In the genomic region with DNA sequence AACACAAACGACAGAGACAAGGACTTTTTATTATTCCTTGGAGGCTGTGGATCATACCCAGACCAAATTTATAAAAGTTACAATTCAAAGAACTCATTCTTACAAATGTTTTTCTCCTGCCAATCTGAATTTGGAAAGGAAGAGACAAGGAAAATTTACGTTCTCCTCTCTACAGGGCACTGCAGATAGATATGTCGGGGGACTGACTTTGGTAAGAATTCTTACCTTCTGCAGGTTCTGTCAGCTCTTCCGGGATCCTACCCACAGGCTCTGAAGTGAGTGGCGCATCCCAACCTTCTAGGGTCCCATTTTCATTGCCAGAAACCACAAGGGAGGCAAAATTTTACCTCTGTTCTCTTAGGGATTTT, we compare ENCODE assay signal across 9 cellular contexts. TPM values are rescaled to one million over a fixed set of nuclear protein-coding genes. Genes with fewer than 3 reads are reported as not detected.
A peak's percentile ranks its signal among the peaks of the same experiment; 100 is the strongest.
DNase-seq lines count a peak whose midpoint lies in the region; ATAC-seq and TF ChIP-seq lines count a peak whose summit lies in the region.
"Had no signal": no experiment of that assay in that cellular context is flagged by ENCODE, and none has a peak within 500 bp of the region (broad histone marks: within the 10 kb centered on the region; RNA-seq: fewer than 3 reads in every experiment).

No MANE protein-coding gene starts in this region.

- H3K9me3 Mint-ChIP-seq in activated naive CD4-positive, alpha-beta T cell treated with anti-CD3 and anti-CD28 coated beads, Interleukin-2, amount 50 U/mL, for 72 hours, result no peaks in the 10 kb centered on the region
- no peaks in the 10 kb centered on the region for H3K9me3 Mint-ChIP-seq in natural killer cell treated with Interleukin-12 subunit alpha and Interleukin-12 subunit beta and Interleukin-15 and Interleukin-18, amount 100 ng/mL, for 72 hours

- no peak for ATAC-seq in activated naive CD4-positive, alpha-beta T cell treated with anti-CD3 and anti-CD28 coated beads, Interleukin-2, amount 50 U/mL, for 72 hours
- no peak for ATAC-seq in natural killer cell treated with Interleukin-12 subunit alpha and Interleukin-12 subunit beta and Interleukin-15 and Interleukin-18, amount 100 ng/mL, for 72 hours

- in situ Hi-C loops in GM23248 (cut with MboI) (loop anchor here (5.0 kb wide), 2 partner anchors 227 to 372 kb away; no protein-coding TSS in a partner anchor), GM13976 (cut with MboI; ENCODE audit: low sequenced_read_pairs, unreplicated experiment) (loop anchor here (10.0 kb wide), 1 partner anchor 225 kb away; no protein-coding TSS in a partner anchor)

- H3K4me3 Mint-ChIP-seq in natural killer cell treated with Interleukin-12 subunit alpha and Interleukin-12 subunit beta and Interleukin-15 and Interleukin-18, amount 100 ng/mL, for 72 hours, result peak overlapping the region; percentile 91

- peak overlapping the region; percentile 8; the same call in 1 of the 2 replicates for H3K4me3 ChIP-seq in BLaER1
- peak overlapping the region; percentile 40 for H3K4me3 ChIP-seq in GM23248

- no peaks in the 10 kb centered on the region for H3K79me2 ChIP-seq in GM23248 (ENCODE audit: insufficient read depth)

- DNase-seq in GM23248, result no peak
- no peak for DNase-seq in activated naive CD4-positive, alpha-beta T cell treated with anti-CD3 and anti-CD28 coated beads, Interleukin-2, amount 50 U/mL, for 72 hours (ENCODE audit: low spot score in 2 of 2)
- DNase-seq in natural killer cell treated with Interleukin-12 subunit alpha and Interleukin-12 subunit beta and Interleukin-15 and Interleukin-18, amount 100 ng/mL, for 72 hours (ENCODE audit: low spot score), result no peak
- no peak for DNase-seq in T1000 (lab: John Stamatoyannopoulos, UW)
- DNase-seq in stimulated activated naive CD4-positive, alpha-beta T cell (lab: John Stamatoyannopoulos, UW), result no peak
- no peak for DNase-seq in GM13976 (ENCODE audit: low spot score)
- DNase-seq in NCI-H146 treated with DMSO at 0.1 percent for 48 hours (lab: John Stamatoyannopoulos, UW; ENCODE audit: unreplicated experiment), result no peak

- H3F3A ChIP-seq in GM23248 (ENCODE audit: insufficient read depth), result peaks cover 5% of the 10 kb centered on the region; the same call in 1 of the 2 replicates

- H3K36me3 Mint-ChIP-seq in activated naive CD4-positive, alpha-beta T cell treated with anti-CD3 and anti-CD28 coated beads, Interleukin-2, amount 50 U/mL, for 72 hours, result peaks cover 18 to 19% of the 10 kb centered on the region in 2 donors
- peaks cover 3% of the 10 kb centered on the region for H3K36me3 Mint-ChIP-seq in natural killer cell treated with Interleukin-12 subunit alpha and Interleukin-12 subunit beta and Interleukin-15 and Interleukin-18, amount 100 ng/mL, for 72 hours

- H3K36me3 ChIP-seq in BLaER1 (no peaks in the 10 kb centered on the region), GM23248 (ENCODE audit: low read depth) (no peaks in the 10 kb centered on the region)

- no peak for TF ChIP-seq CTCF in GM13976 (IDR thresholded peaks at IDR 0.05; ENCODE audit: borderline replicate concordance, control extremely low read depth, extremely low read depth, insufficient read depth, missing control alignments)

- H3K9ac ChIP-seq in BLaER1 (peak overlapping the region; percentile 51), GM23248 (0 out of 2 replicates have a peak overlapping the region, but pooled peaks have one; percentile 6)

- H3K4me2 ChIP-seq in BLaER1 (peak overlapping the region; percentile 81), GM23248 (ENCODE audit: unreplicated experiment) (peak overlapping the region; percentile 53)

- H3K4me1 ChIP-seq in BLaER1, result peaks cover 72% of the 10 kb centered on the region
- no peaks in the 10 kb centered on the region for H3K4me1 ChIP-seq in GM23248 (ENCODE audit: insufficient read depth)

- H3K27me3 Mint-ChIP-seq in natural killer cell treated with Interleukin-12 subunit alpha and Interleukin-12 subunit beta and Interleukin-15 and Interleukin-18, amount 100 ng/mL, for 72 hours, result no peaks in the 10 kb centered on the region

- H3K9me3 ChIP-seq in BLaER1 (no peaks in the 10 kb centered on the region), GM23248 (ENCODE audit: low read depth) (no peaks in the 10 kb centered on the region)

- 32 to 35% methylated on average over 5 of the region's 5 CpGs for WGBS in GM23248 (ENCODE audit: low coverage in 1 of 2, low lambda C conversion rate in 2 of 2, missing lambda C conversion rate in 2 of 2), 2 experiments

- peak overlapping the region; percentile 69 for H2AFZ ChIP-seq in GM23248

- no peaks in the 10 kb centered on the region for H3K27me3 ChIP-seq in BLaER1
- H3K27me3 ChIP-seq in GM23248 (replicated peaks; ENCODE audit: insufficient read depth), result no peaks in the 10 kb centered on the region

- peak overlapping the region; percentile 94 for H3K27ac ChIP-seq in BLaER1
- no peak overlapping the region for H3K27ac ChIP-seq in GM23248

- no peaks in the 10 kb centered on the region for H3K9me2 ChIP-seq in GM23248 (ENCODE audit: insufficient read depth)

- peak overlapping the region; percentile 94 to 99 for H3K27ac Mint-ChIP-seq in activated naive CD4-positive, alpha-beta T cell treated with anti-CD3 and anti-CD28 coated beads, Interleukin-2, amount 50 U/mL, for 72 hours
- peak overlapping the region; percentile 98 to 99 for H3K27ac Mint-ChIP-seq in natural killer cell treated with Interleukin-12 subunit alpha and Interleukin-12 subunit beta and Interleukin-15 and Interleukin-18, amount 100 ng/mL, for 72 hours

- H4K20me1 ChIP-seq in BLaER1, result no peaks in the 10 kb centered on the region
- H4K20me1 ChIP-seq in GM23248 (ENCODE audit: insufficient read depth), result no peaks in the 10 kb centered on the region

- H3K4me1 Mint-ChIP-seq in natural killer cell treated with Interleukin-12 subunit alpha and Interleukin-12 subunit beta and Interleukin-15 and Interleukin-18, amount 100 ng/mL, for 72 hours (ENCODE audit: low read depth in 2 of 2), result peaks cover 46 to 51% of the 10 kb centered on the region in 2 donors

RNA-seq across cellular contexts. Expression of a gene that starts 2.2 kb away (rescaled TPM):
- 0.11 TPM in 1 of 2 replicates, not detected in the other for total RNA-seq in GM23248 (2014; rRNA removed; shearing (Covaris generic))
- not detected in 2 replicates for polyA plus RNA-seq in GM23248 (2016; fragmentation: Nextera tagmentation; extraction: Ambion mirVana)
- total RNA-seq in activated naive CD4-positive, alpha-beta T cell treated with anti-CD3 and anti-CD28 coated beads, Interleukin-2, amount 50 U/mL, for 72 hours, result 10 to 100 TPM; 33.7 to 43.2 TPM
- 10 to 100 TPM; 40.2 to 83.7 TPM for total RNA-seq in natural killer cell treated with Interleukin-12 subunit alpha and Interleukin-12 subunit beta and Interleukin-15 and Interleukin-18, amount 100 ng/mL, for 72 hours
- total RNA-seq: osteocyte had no signal

RNA-seq across cellular contexts. Expression of a gene that starts 21.0 kb away (rescaled TPM):
- not detected in 2 replicates for total RNA-seq in GM23248 (2014; rRNA removed; shearing (Covaris generic))
- polyA plus RNA-seq in GM23248 (2016; fragmentation: Nextera tagmentation; extraction: Ambion mirVana), result not detected in 2 replicates
- total RNA-seq in activated naive CD4-positive, alpha-beta T cell treated with anti-CD3 and anti-CD28 coated beads, Interleukin-2, amount 50 U/mL, for 72 hours, result under 1 TPM in 1 of 2 donors, not detected in 1; 0.08 TPM
- not detected for total RNA-seq in natural killer cell treated with Interleukin-12 subunit alpha and Interleukin-12 subunit beta and Interleukin-15 and Interleukin-18, amount 100 ng/mL, for 72 hours
- total RNA-seq: osteocyte had no signal

RNA-seq across cellular contexts. Expression of a gene that starts 38.7 kb away (rescaled TPM):
- total RNA-seq in GM23248 (2014; rRNA removed; shearing (Covaris generic)), result 7.9 and 10.1 TPM in 2 replicates
- polyA plus RNA-seq in GM23248 (2016; fragmentation: Nextera tagmentation; extraction: Ambion mirVana), result 6.3 and 6.7 TPM in 2 replicates
- 1 to 10 TPM; 5.1 to 5.6 TPM for total RNA-seq in activated naive CD4-positive, alpha-beta T cell treated with anti-CD3 and anti-CD28 coated beads, Interleukin-2, amount 50 U/mL, for 72 hours
- total RNA-seq in natural killer cell treated with Interleukin-12 subunit alpha and Interleukin-12 subunit beta and Interleukin-15 and Interleukin-18, amount 100 ng/mL, for 72 hours, result 1 to 10 TPM; 3.5 to 4.5 TPM

RNA-seq across cellular contexts. Expression of a gene that starts 47.5 kb away (rescaled TPM):
- 67.3 and 72.4 TPM in 2 replicates for total RNA-seq in GM23248 (2014; rRNA removed; shearing (Covaris generic))
- polyA plus RNA-seq in GM23248 (2016; fragmentation: Nextera tagmentation; extraction: Ambion mirVana), result 85.9 and 92.6 TPM in 2 replicates
- total RNA-seq in activated naive CD4-positive, alpha-beta T cell treated with anti-CD3 and anti-CD28 coated beads, Interleukin-2, amount 50 U/mL, for 72 hours, result 100 to 1,000 TPM; 185 to 202 TPM
- 100 to 1,000 TPM; 158 to 171 TPM for total RNA-seq in natural killer cell treated with Interleukin-12 subunit alpha and Interleukin-12 subunit beta and Interleukin-15 and Interleukin-18, amount 100 ng/mL, for 72 hours

Comparison
In these comparisons a context has a peak if more than half of its experiments do, and no peak if none do; other contexts are left out.
1. RNA of a gene that starts 2.2 kb away (total RNA-seq): 40.2 to 83.7 TPM in natural killer cell treated with Interleukin-12 subunit alpha and Interleukin-12 subunit beta and Interleukin-15 and Interleukin-18, amount 100 ng/mL, for 72 hours and 33.7 to 43.2 TPM in activated naive CD4-positive, alpha-beta T cell treated with anti-CD3 and anti-CD28 coated beads, Interleukin-2, amount 50 U/mL, for 72 hours; 0.11 TPM in GM23248; every median in the first group is over 10 times any median in the second.